In genomic region chr6:36666726-36667591, GRCh38 we compare ENCODE assay signal across 1 cellular context.
TF ChIP-seq lines count a peak whose summit lies in the region.

No MANE protein-coding gene starts in this region.

TF ChIP-seq in HepG2, 621 proteins besides CTCF, POLR2A, EP300 and RAD21 (continued from another document and continues in another):
- peak; percentile 70; the same call in 1 of the 2 replicates for TF ChIP-seq SOX13 (IDR thresholded peaks at IDR 0.05)
- peak in 1 of 2 experiments; percentile 95; a peak in 2 of 4 replicates for TF ChIP-seq SOX13 (CRISPR knock-in tag; conservative IDR thresholded peaks at IDR 0.05 in 1 of 2, IDR thresholded peaks at IDR 0.05 in 1 of 2)
- peak; percentile 90; the same call in 1 of the 2 replicates for TF ChIP-seq TSC22D2 (CRISPR knock-in tag; IDR thresholded peaks at IDR 0.05; ENCODE audit: borderline replicate concordance)
- peak; percentile 75; the same call in 1 of the 2 replicates for TF ChIP-seq KMT2B (CRISPR knock-in tag; IDR thresholded peaks at IDR 0.05)
- no peak for TF ChIP-seq TAF15 (IDR thresholded peaks at IDR 0.05; ENCODE audit: low read depth, low read length, poor library complexity, severe bottlenecking)
- TF ChIP-seq, protein P1, sequence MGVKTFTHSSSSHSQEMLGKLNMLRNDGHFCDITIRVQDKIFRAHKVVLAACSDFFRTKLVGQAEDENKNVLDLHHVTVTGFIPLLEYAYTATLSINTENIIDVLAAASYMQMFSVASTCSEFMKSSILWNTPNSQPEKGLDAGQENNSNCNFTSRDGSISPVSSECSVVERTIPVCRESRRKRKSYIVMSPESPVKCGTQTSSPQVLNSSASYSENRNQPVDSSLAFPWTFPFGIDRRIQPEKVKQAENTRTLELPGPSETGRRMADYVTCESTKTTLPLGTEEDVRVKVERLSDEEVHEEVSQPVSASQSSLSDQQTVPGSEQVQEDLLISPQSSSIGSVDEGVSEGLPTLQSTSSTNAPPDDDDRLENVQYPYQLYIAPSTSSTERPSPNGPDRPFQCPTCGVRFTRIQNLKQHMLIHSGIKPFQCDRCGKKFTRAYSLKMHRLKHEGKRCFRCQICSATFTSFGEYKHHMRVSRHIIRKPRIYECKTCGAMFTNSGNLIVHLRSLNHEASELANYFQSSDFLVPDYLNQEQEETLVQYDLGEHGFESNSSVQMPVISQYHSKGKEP (CRISPR knock-in tag; IDR thresholded peaks at IDR 0.05): no peak
- TF ChIP-seq HHEX (CRISPR knock-in tag; IDR thresholded peaks at IDR 0.05): no peak
- no peak for TF ChIP-seq PRMT3 (CRISPR knock-in tag; IDR thresholded peaks at IDR 0.05; ENCODE audit: borderline replicate concordance, low read depth)
- peak; percentile 54; the same call in 1 of the 2 replicates for TF ChIP-seq CREM (IDR thresholded peaks at IDR 0.05)
- no peak for TF ChIP-seq CREM (CRISPR knock-in tag; IDR thresholded peaks at IDR 0.05)
- TF ChIP-seq, protein P2, sequence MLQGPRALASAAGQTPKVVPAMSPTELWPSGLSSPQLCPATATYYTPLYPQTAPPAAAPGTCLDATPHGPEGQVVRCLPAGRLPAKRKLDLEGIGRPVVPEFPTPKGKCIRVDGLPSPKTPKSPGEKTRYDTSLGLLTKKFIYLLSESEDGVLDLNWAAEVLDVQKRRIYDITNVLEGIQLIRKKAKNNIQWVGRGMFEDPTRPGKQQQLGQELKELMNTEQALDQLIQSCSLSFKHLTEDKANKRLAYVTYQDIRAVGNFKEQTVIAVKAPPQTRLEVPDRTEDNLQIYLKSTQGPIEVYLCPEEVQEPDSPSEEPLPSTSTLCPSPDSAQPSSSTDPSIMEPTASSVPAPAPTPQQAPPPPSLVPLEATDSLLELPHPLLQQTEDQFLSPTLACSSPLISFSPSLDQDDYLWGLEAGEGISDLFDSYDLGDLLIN (CRISPR knock-in tag; IDR thresholded peaks at IDR 0.05; ENCODE audit: borderline replicate concordance): 0 out of 2 replicates have a peak, but pooled peaks have one; percentile 7
- TF ChIP-seq ZSCAN25 (CRISPR knock-in tag; IDR thresholded peaks at IDR 0.05): no peak
- TF ChIP-seq MEIS1 (CRISPR knock-in tag; IDR thresholded peaks at IDR 0.05; ENCODE audit: borderline replicate concordance): peak; percentile 49; the same call in 1 of the 2 replicates
- TF ChIP-seq YEATS2 (CRISPR knock-in tag; IDR thresholded peaks at IDR 0.05; ENCODE audit: borderline replicate concordance): peak; percentile 80; the same call in 1 of the 2 replicates
- TF ChIP-seq DMTF1 (CRISPR knock-in tag; IDR thresholded peaks at IDR 0.05): 0 out of 2 replicates have a peak, but pooled peaks have one; percentile 37
- peak; percentile 63; the same call in 1 of the 2 replicates for TF ChIP-seq KDM6A (CRISPR knock-in tag; IDR thresholded peaks at IDR 0.05; ENCODE audit: low read depth)
- TF ChIP-seq, protein P3, sequence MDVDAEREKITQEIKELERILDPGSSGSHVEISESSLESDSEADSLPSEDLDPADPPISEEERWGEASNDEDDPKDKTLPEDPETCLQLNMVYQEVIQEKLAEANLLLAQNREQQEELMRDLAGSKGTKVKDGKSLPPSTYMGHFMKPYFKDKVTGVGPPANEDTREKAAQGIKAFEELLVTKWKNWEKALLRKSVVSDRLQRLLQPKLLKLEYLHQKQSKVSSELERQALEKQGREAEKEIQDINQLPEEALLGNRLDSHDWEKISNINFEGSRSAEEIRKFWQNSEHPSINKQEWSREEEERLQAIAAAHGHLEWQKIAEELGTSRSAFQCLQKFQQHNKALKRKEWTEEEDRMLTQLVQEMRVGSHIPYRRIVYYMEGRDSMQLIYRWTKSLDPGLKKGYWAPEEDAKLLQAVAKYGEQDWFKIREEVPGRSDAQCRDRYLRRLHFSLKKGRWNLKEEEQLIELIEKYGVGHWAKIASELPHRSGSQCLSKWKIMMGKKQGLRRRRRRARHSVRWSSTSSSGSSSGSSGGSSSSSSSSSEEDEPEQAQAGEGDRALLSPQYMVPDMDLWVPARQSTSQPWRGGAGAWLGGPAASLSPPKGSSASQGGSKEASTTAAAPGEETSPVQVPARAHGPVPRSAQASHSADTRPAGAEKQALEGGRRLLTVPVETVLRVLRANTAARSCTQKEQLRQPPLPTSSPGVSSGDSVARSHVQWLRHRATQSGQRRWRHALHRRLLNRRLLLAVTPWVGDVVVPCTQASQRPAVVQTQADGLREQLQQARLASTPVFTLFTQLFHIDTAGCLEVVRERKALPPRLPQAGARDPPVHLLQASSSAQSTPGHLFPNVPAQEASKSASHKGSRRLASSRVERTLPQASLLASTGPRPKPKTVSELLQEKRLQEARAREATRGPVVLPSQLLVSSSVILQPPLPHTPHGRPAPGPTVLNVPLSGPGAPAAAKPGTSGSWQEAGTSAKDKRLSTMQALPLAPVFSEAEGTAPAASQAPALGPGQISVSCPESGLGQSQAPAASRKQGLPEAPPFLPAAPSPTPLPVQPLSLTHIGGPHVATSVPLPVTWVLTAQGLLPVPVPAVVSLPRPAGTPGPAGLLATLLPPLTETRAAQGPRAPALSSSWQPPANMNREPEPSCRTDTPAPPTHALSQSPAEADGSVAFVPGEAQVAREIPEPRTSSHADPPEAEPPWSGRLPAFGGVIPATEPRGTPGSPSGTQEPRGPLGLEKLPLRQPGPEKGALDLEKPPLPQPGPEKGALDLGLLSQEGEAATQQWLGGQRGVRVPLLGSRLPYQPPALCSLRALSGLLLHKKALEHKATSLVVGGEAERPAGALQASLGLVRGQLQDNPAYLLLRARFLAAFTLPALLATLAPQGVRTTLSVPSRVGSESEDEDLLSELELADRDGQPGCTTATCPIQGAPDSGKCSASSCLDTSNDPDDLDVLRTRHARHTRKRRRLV (CRISPR knock-in tag; IDR thresholded peaks at IDR 0.05): peak; percentile 80
- TF ChIP-seq TRIM24 (CRISPR knock-in tag; IDR thresholded peaks at IDR 0.05): peak; percentile 85; the same call in 1 of the 2 replicates
- peak; percentile 83; the same call in 1 of the 2 replicates for TF ChIP-seq ZNF441 (CRISPR knock-in tag; IDR thresholded peaks at IDR 0.05; ENCODE audit: borderline replicate concordance)
- peak; percentile 46; the same call in 1 of the 2 replicates for TF ChIP-seq CREB1 (IDR thresholded peaks at IDR 0.05)
- TF ChIP-seq CREB1 (CRISPR knock-in tag; IDR thresholded peaks at IDR 0.05): peak; percentile 67
- TF ChIP-seq ZNF432 (CRISPR knock-in tag; IDR thresholded peaks at IDR 0.05; ENCODE audit: borderline replicate concordance): no peak
- no peak for TF ChIP-seq ZC3H4 (CRISPR knock-in tag; IDR thresholded peaks at IDR 0.05; ENCODE audit: borderline replicate concordance)
- no peak for TF ChIP-seq KLF13 (CRISPR knock-in tag; IDR thresholded peaks at IDR 0.05)
- no peak for TF ChIP-seq ZNF296 (CRISPR knock-in tag; conservative IDR thresholded peaks at IDR 0.05)
- TF ChIP-seq DNMT3B (CRISPR knock-in tag; conservative IDR thresholded peaks at IDR 0.05): no peak; the same call in 1 of the 2 replicates
- TF ChIP-seq ZFP1 (CRISPR knock-in tag; IDR thresholded peaks at IDR 0.05): peak; percentile 85; the same call in 1 of the 2 replicates
- peak; percentile 63; the same call in 1 of the 2 replicates for TF ChIP-seq ZNF563 (CRISPR knock-in tag; IDR thresholded peaks at IDR 0.05)
- TF ChIP-seq SYNCRIP (IDR thresholded peaks at IDR 0.05; ENCODE audit: insufficient read depth, low read depth, low read length): no peak
- TF ChIP-seq FLYWCH1 (CRISPR knock-in tag; IDR thresholded peaks at IDR 0.05): no peak
- peak; percentile 92 for TF ChIP-seq ZNF335 (CRISPR knock-in tag; IDR thresholded peaks at IDR 0.05)
- TF ChIP-seq ZNF790 (CRISPR knock-in tag; IDR thresholded peaks at IDR 0.05; ENCODE audit: borderline replicate concordance): no peak
- TF ChIP-seq, protein P4, sequence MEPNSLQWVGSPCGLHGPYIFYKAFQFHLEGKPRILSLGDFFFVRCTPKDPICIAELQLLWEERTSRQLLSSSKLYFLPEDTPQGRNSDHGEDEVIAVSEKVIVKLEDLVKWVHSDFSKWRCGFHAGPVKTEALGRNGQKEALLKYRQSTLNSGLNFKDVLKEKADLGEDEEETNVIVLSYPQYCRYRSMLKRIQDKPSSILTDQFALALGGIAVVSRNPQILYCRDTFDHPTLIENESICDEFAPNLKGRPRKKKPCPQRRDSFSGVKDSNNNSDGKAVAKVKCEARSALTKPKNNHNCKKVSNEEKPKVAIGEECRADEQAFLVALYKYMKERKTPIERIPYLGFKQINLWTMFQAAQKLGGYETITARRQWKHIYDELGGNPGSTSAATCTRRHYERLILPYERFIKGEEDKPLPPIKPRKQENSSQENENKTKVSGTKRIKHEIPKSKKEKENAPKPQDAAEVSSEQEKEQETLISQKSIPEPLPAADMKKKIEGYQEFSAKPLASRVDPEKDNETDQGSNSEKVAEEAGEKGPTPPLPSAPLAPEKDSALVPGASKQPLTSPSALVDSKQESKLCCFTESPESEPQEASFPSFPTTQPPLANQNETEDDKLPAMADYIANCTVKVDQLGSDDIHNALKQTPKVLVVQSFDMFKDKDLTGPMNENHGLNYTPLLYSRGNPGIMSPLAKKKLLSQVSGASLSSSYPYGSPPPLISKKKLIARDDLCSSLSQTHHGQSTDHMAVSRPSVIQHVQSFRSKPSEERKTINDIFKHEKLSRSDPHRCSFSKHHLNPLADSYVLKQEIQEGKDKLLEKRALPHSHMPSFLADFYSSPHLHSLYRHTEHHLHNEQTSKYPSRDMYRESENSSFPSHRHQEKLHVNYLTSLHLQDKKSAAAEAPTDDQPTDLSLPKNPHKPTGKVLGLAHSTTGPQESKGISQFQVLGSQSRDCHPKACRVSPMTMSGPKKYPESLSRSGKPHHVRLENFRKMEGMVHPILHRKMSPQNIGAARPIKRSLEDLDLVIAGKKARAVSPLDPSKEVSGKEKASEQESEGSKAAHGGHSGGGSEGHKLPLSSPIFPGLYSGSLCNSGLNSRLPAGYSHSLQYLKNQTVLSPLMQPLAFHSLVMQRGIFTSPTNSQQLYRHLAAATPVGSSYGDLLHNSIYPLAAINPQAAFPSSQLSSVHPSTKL (CRISPR knock-in tag; IDR thresholded peaks at IDR 0.05): peak; percentile 97
- TF ChIP-seq, protein P5, sequence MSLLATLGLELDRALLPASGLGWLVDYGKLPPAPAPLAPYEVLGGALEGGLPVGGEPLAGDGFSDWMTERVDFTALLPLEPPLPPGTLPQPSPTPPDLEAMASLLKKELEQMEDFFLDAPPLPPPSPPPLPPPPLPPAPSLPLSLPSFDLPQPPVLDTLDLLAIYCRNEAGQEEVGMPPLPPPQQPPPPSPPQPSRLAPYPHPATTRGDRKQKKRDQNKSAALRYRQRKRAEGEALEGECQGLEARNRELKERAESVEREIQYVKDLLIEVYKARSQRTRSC (CRISPR knock-in tag; IDR thresholded peaks at IDR 0.05; ENCODE audit: low read depth): peak; percentile 39; the same call in 1 of the 2 replicates
- no peak for TF ChIP-seq ZNF136 (CRISPR knock-in tag; IDR thresholded peaks at IDR 0.05; ENCODE audit: low read depth)
- no peak for TF ChIP-seq ZNF33B (CRISPR knock-in tag; IDR thresholded peaks at IDR 0.05)
- no peak for TF ChIP-seq NCOR1 (IDR thresholded peaks at IDR 0.05; ENCODE audit: borderline replicate concordance, low read length)
- TF ChIP-seq MLLT10 (CRISPR knock-in tag; IDR thresholded peaks at IDR 0.05): no peak
- peak; percentile 21; the same call in 1 of the 2 replicates for TF ChIP-seq ZNF7 (CRISPR knock-in tag; IDR thresholded peaks at IDR 0.05)
- TF ChIP-seq RCOR2 (CRISPR knock-in tag; IDR thresholded peaks at IDR 0.05): peak; percentile 95
- peak; percentile 92 for TF ChIP-seq SRY (CRISPR knock-in tag; IDR thresholded peaks at IDR 0.05)
- no peak for TF ChIP-seq MTA3 (CRISPR knock-in tag; IDR thresholded peaks at IDR 0.05)
